In the genomic region with DNA sequence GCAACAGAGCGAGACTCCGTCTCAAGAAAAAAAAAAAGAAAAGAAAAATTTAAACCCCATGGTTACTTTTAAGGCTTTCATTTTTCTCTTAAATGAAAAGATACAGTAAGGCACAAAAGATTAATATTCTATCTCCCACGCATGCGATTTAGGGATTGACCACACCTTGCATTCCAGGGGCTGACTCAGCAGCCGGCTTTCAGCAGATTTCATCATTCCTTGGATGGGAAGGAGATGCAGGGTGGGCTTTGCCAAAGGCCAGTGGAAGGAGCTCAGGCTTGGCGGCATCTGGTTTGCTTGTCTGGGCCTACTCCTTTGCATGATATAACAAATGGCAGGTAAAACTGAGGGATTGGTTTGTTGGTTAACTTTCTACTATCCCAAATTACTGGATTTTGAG, we compare ENCODE assay signal across 7 cellular contexts. TPM values are rescaled to one million over a fixed set of nuclear protein-coding genes. Genes with fewer than 3 reads are reported as not detected.
A peak's percentile ranks its signal among the peaks of the same experiment; 100 is the strongest.
DNase-seq lines count a peak whose midpoint lies in the region; ATAC-seq, FAIRE-seq and TF ChIP-seq lines count a peak whose summit lies in the region.
"Not testable (repeated sequence)": the region's sequence is repeated elsewhere in the genome, so short reads cannot be mapped to it uniquely, and the experiment has no call there.

No MANE protein-coding gene starts in this region.

- TF ChIP-seq CTCF in HCT116 (IDR thresholded peaks at IDR 0.05 in 2 of 3, conservative IDR thresholded peaks at IDR 0.05 in 1 of 3; ENCODE audit: borderline replicate concordance in 1 of 3, insufficient read depth in 1 of 3, low read depth in 2 of 3, low read length in 2 of 3); osteoblast (IDR thresholded peaks at IDR 0.05; ENCODE audit: extremely low read depth, low read depth, low read length): not testable (repeated sequence)

- not testable (repeated sequence) for H3K79me2 ChIP-seq in HCT116 (ENCODE audit: insufficient read depth, low read length); osteoblast (ENCODE audit: insufficient read depth, low read length)

- not testable (repeated sequence) for H3K9ac ChIP-seq in HCT116 (ENCODE audit: low read length)

- not testable (repeated sequence) for H3K36me3 ChIP-seq in HCT116 (ENCODE audit: control insufficient read depth in 1 of 2, insufficient read depth in 2 of 2, low read length in 2 of 2); osteoblast (ENCODE audit: insufficient read depth, low read length)

- TF ChIP-seq RAD21 in HCT116 (IDR thresholded peaks at IDR 0.05; ENCODE audit: low read depth): not testable (repeated sequence)

- RAD21 ChIA-PET in HCT116 (lab: Charles Lee; ENCODE audit: low non-redundant PET in 1 of 2, low total read pairs in 2 of 2, uncharacterized antibody in 2 of 2, unreplicated experiment in 2 of 2): not testable (repeated sequence)

- ATAC-seq in HCT116 (peak; percentile 42; the same call in 1 of the 2 replicates), esophagus mucosa (peak; percentile 54), left cardiac atrium (peak in 1 of 2 donors; percentile 87)

- not testable (repeated sequence) for H3K4me3 ChIP-seq in HCT116 (replicated peaks in 1 of 2; ENCODE audit: low read depth in 1 of 2, low read length in 2 of 2); osteoblast (ENCODE audit: insufficient read depth, low read length)

- in situ Hi-C loops in Caki2 (cut with HindIII; ENCODE audit: low pct_unique_long_range_greater_than_20kb, low sequenced_read_pairs): not testable (repeated sequence)

- not testable (repeated sequence) for BruUV-seq in HCT116 (replicated peaks; lab: Mats Ljungman, UMichigan)

- not testable (repeated sequence) for H2AFZ ChIP-seq in HCT116 (ENCODE audit: low read depth, low read length, poor library complexity, severe bottlenecking); osteoblast (ENCODE audit: low read length)

- H3K27me3 ChIP-seq in HCT116 (ENCODE audit: insufficient read depth, low read length); osteoblast (ENCODE audit: insufficient read depth, low read length): not testable (repeated sequence)

- POLR2A ChIA-PET in HCT116 (lab: Charles Lee): not testable (repeated sequence)

- TF ChIP-seq POLR2A in HCT116 (IDR thresholded peaks at IDR 0.05; ENCODE audit: borderline replicate concordance, extremely low read depth, insufficient read depth, insufficient read length): not testable (repeated sequence)

- H4K20me1 ChIP-seq in HCT116 (ENCODE audit: insufficient read depth); osteoblast (ENCODE audit: insufficient read depth, low read length): not testable (repeated sequence)

- H3K4me1 ChIP-seq in HCT116 (ENCODE audit: control insufficient read depth in 1 of 2, insufficient read depth in 2 of 2, low read length in 2 of 2); osteoblast (ENCODE audit: insufficient read depth, low read length): not testable (repeated sequence)

- intact Hi-C loops in HCT116 (cut with micrococcal nuclease); left cardiac atrium (cut with DNase I): not testable (repeated sequence)

- H3K9me3 ChIP-seq in HCT116 (ENCODE audit: control insufficient read depth in 1 of 2, insufficient read depth in 1 of 2, low read depth in 1 of 2, low read length in 2 of 2); osteoblast (ENCODE audit: low read depth, low read length): not testable (repeated sequence)

- peak; percentile 44 for DNase-seq in Caki2 (ENCODE audit: low read depth)
- peak; percentile 31 for DNase-seq in HCT116 (ENCODE audit: low read depth, low spot score)
- DNase-seq in RCC 7860 (ENCODE audit: low spot score): peak; percentile 28
- DNase-seq in astrocyte of the hippocampus (ENCODE audit: low read depth, low spot score): peak; percentile 79
- DNase-seq in left cardiac atrium: peak; percentile 50
- peak; percentile 30 for DNase-seq in osteoblast (ENCODE audit: insufficient read length, low spot score, missing footprints)

- not testable (repeated sequence) for H3K9me2 ChIP-seq in HCT116 (ENCODE audit: insufficient read depth)

- not testable (repeated sequence) for H3K27ac ChIP-seq in HCT116 (ENCODE audit: low read depth, low read length); osteoblast (ENCODE audit: low read depth, low read length)

- not testable (repeated sequence) for FAIRE-seq in RCC 7860 (lab: Jason Lieb, UNC)

- H3K4me2 ChIP-seq in HCT116 (ENCODE audit: low read length): peak overlapping the region; percentile 35; the same call in 1 of the 2 replicates
- H3K4me2 ChIP-seq in osteoblast (ENCODE audit: insufficient read depth, low read length): not testable (repeated sequence)

- CTCF ChIA-PET in HCT116 (lab: Charles Lee): not testable (repeated sequence)

TF ChIP-seq in HCT116, 20 proteins besides CTCF, POLR2A, EP300 and RAD21:
- peak; percentile 73 for TF ChIP-seq FOSL1 (IDR thresholded peaks at IDR 0.05; ENCODE audit: low read depth)
- TF ChIP-seq CBX3 (IDR thresholded peaks at IDR 0.05; ENCODE audit: low read depth): peak; percentile 41; the same call in 1 of the 2 replicates
- peak; percentile 54; the same call in 1 of the 2 replicates for TF ChIP-seq EGR1 (IDR thresholded peaks at IDR 0.05; ENCODE audit: low read depth)
- TF ChIP-seq ATF3 (IDR thresholded peaks at IDR 0.05): peak; percentile 35; the same call in 1 of the 2 replicates
- TF ChIP-seq CEBPB (IDR thresholded peaks at IDR 0.05; ENCODE audit: low read depth): peak; percentile 90
- TF ChIP-seq SP1 (IDR thresholded peaks at IDR 0.05; ENCODE audit: low read depth): peak; percentile 41
- peak; percentile 63; the same call in 1 of the 2 replicates for TF ChIP-seq JUND (IDR thresholded peaks at IDR 0.05)

RNA-seq across cellular contexts. Expression of gene FKBP9, which starts 22.0 kb away (rescaled TPM):
- 298 and 315 TPM in 2 replicates for total RNA-seq in Caki2 (2014; rRNA removed; shearing (Covaris generic); ENCODE audit: low replicate concordance)
- total RNA-seq in HCT116 (2021; ENCODE audit: unreplicated experiment): 85.6 TPM
- 99.4 and 103 TPM in 2 replicates for polyA plus RNA-seq in HCT116 (2012)
- 62.9 TPM for total RNA-seq in esophagus mucosa
- total RNA-seq in left cardiac atrium: 100 to 1,000 TPM; 116 to 122 TPM
- total RNA-seq in osteoblast: 420 and 445 TPM in 2 replicates

Comparison
In these comparisons a context has a peak if more than half of its experiments do, and no peak if none do; other contexts are left out.
1. DNase-seq: peak in every context shown above with its lines; median percentile 79 in astrocyte of the hippocampus; 50 in left cardiac atrium; 44 in Caki2; 31 in HCT116; 30 in osteoblast; 28 in RCC 7860.